1 cellular context compared by ENCODE assay signal in genomic region chr4:903066-904046, GRCh38.
A peak's percentile ranks its signal among the peaks of the same experiment; 100 is the strongest.
TF ChIP-seq lines count a peak whose summit lies in the region.

No MANE protein-coding gene starts in this region.

TF ChIP-seq in HEK293, 187 proteins besides CTCF, POLR2A, EP300 and RAD21 (continued from another document):
- no peak for TF ChIP-seq ZNF280C (tag by site-specific recombination; IDR thresholded peaks at IDR 0.05)
- TF ChIP-seq GLIS1 (tag by site-specific recombination; IDR thresholded peaks at IDR 0.05), result peak; percentile 63; the same call in 1 of the 2 replicates
- no peak for TF ChIP-seq GLI2 (tag by site-specific recombination; IDR thresholded peaks at IDR 0.05; ENCODE audit: borderline replicate concordance, low read depth)
- TF ChIP-seq MYNN (tag by site-specific recombination; IDR thresholded peaks at IDR 0.05; ENCODE audit: borderline replicate concordance), result no peak
- TF ChIP-seq ZNF239 (tag by site-specific recombination; IDR thresholded peaks at IDR 0.05), result no peak
- no peak for TF ChIP-seq ZNF354C (tag by site-specific recombination; IDR thresholded peaks at IDR 0.05; ENCODE audit: borderline replicate concordance, low read depth)
- no peak for TF ChIP-seq ZNF600 (tag by site-specific recombination; IDR thresholded peaks at IDR 0.05)
- no peak for TF ChIP-seq BCL11A (tag by site-specific recombination; IDR thresholded peaks at IDR 0.05; ENCODE audit: low read depth)
